Comparison of ENCODE assay signal across 17 cellular contexts in the genomic region with DNA sequence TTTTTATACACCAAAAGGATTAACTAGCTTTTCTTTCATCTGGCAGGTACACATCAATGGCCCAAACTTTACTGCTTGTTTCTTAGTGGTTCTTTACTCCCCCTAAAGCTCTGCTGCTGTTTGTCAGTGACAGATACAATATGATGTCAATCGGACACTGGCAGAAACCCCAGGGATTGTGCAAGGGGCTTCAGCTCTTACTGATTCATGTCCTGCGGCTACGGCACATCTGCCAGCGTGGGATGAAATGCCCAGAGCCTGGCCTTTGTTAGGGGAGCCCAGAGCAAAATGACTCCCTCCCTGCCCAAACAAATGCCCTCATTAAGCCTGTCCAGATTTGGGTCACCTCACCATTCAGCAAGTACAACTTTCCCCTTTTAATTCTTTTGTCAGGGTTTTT. TPM values are rescaled to one million over a fixed set of nuclear protein-coding genes. Genes with fewer than 3 reads are reported as not detected.
DNase-seq lines count a peak whose midpoint lies in the region; ATAC-seq and TF ChIP-seq lines count a peak whose summit lies in the region.
"Had no signal": no experiment of that assay in that cellular context is flagged by ENCODE, and none has a peak within 500 bp of the region (broad histone marks: within the 10 kb centered on the region; RNA-seq: fewer than 3 reads in every experiment).

No MANE protein-coding gene starts in this region.

- peaks cover 0 to 4% (median 0%) of the 10 kb centered on the region in 3 donors for H3K9me3 ChIP-seq in gastrocnemius medialis

- H3K27me3 ChIP-seq in gastrocnemius medialis: no peaks in the 10 kb centered on the region
- H3K27me3 ChIP-seq: colonic mucosa, esophagus muscularis mucosa had no signal

- intact Hi-C loops in gastrocnemius medialis (cut with DNase I; ENCODE audit: low total_unique reads): no loop called here

- no peak for TF ChIP-seq POLR2A in gastrocnemius medialis (IDR thresholded peaks at IDR 0.05)

- no peak overlapping the region for H3K4me3 ChIP-seq in gastrocnemius medialis
- H3K4me3 ChIP-seq: colonic mucosa, esophagus muscularis mucosa, mucosa of descending colon had no signal

- in situ Hi-C loops in gastrocnemius medialis (cut with MboI; ENCODE audit: low sequenced_read_pairs in 4 of 4): no loop called here

- ATAC-seq in gastrocnemius medialis: peak; percentile 70 to 98
- ATAC-seq in GM18907 (IDR thresholded peaks at IDR 0.05; ENCODE audit: unreplicated experiment): no peak
- ATAC-seq: activated CD4-positive, CD25-positive, alpha-beta regulatory T cell treated with anti-CD3 and anti-CD28 coated beads, Interleukin-2, amount 50 U/mL, for 24 hours; mucosa of descending colon had no signal

- H3K27ac ChIP-seq in gastrocnemius medialis: peak overlapping the region in 3 of 4 donors; percentile 6 to 49 (median 31)
- H3K27ac ChIP-seq: colonic mucosa, esophagus muscularis mucosa had no signal

- H3K36me3 ChIP-seq in gastrocnemius medialis: peaks cover 0 to 71% of the 10 kb centered on the region in 2 donors

- peaks cover 0 to 1% of the 10 kb centered on the region in 2 donors for H3K4me1 ChIP-seq in gastrocnemius medialis
- H3K4me1 ChIP-seq: colonic mucosa, esophagus muscularis mucosa had no signal

- peaks cover 25% of the 10 kb centered on the region for H3K4me1 Mint-ChIP-seq in brain
- H3K4me1 Mint-ChIP-seq: activated naive CD4-positive, alpha-beta T cell treated with anti-CD3 and anti-CD28 coated beads, Interleukin-2, amount 50 U/mL, for 24 hours; CD8-positive, alpha-beta memory T cell had no signal

- H3K36me3 Mint-ChIP-seq in brain: peaks cover 92% of the 10 kb centered on the region

- no peak for TF ChIP-seq CTCF in brain (conservative IDR thresholded peaks at IDR 0.05)
- TF ChIP-seq CTCF in gastrocnemius medialis (IDR thresholded peaks at IDR 0.05 in 4 of 5, conservative IDR thresholded peaks at IDR 0.05 in 1 of 5): no peak

- peaks cover 20 to 30% (median 27%) of the 10 kb centered on the region in 5 experiments for H3K9me3 Mint-ChIP-seq in brain
- H3K9me3 Mint-ChIP-seq: activated naive CD4-positive, alpha-beta T cell treated with anti-CD3 and anti-CD28 coated beads, Interleukin-2, amount 50 U/mL, for 24 hours had no signal

- no peaks in the 10 kb centered on the region for H3K27me3 Mint-ChIP-seq in brain
- H3K27me3 Mint-ChIP-seq: activated naive CD4-positive, alpha-beta T cell treated with anti-CD3 and anti-CD28 coated beads, Interleukin-2, amount 50 U/mL, for 24 hours; CD8-positive, alpha-beta memory T cell had no signal

- DNase-seq in GM04504 (ENCODE audit: low read depth) (peak; percentile 85), hypothalamus (lab: John Stamatoyannopoulos, UW) (peak in 26 of 51 donors; percentile 0 to 71 (median 38)), gastrocnemius medialis (peak; percentile 15 to 82), DMS 273 treated with DMSO at 0.1 percent for 48 hours (lab: John Stamatoyannopoulos, UW) (no peak), NCI-H187 (lab: John Stamatoyannopoulos, UW) (no peak)
- DNase-seq: CD8-positive, alpha-beta memory T cell; colonic mucosa; mucosa of descending colon; NCI-H2081; NCI-H774; stimulated activated CD4-positive, alpha-beta T cell treated with anti-CD3 and anti-CD28 coated beads, Interleukin-4, amount 100 ng/mL, for 1 hour; T-helper 1 cell had no signal

- peak overlapping the region in 2 of 5 experiments; percentile 3 to 31 for H3K4me3 Mint-ChIP-seq in brain
- H3K4me3 Mint-ChIP-seq: activated naive CD4-positive, alpha-beta T cell treated with anti-CD3 and anti-CD28 coated beads, Interleukin-2, amount 50 U/mL, for 24 hours; CD8-positive, alpha-beta memory T cell had no signal

- peak overlapping the region in 4 of 5 experiments; percentile 29 to 91 (median 66) for H3K27ac Mint-ChIP-seq in brain
- H3K27ac Mint-ChIP-seq: activated naive CD4-positive, alpha-beta T cell treated with anti-CD3 and anti-CD28 coated beads, Interleukin-2, amount 50 U/mL, for 24 hours; CD8-positive, alpha-beta memory T cell had no signal

RNA-seq across cellular contexts. Expression of a gene that starts 28.3 kb away (rescaled TPM):
- 457 TPM for polyA plus RNA-seq in brain (ENCODE audit: insufficient read depth, low read depth, low replicate concordance)
- 100 to 1,000 TPM; 180 to 244 (median 208) TPM for total RNA-seq in gastrocnemius medialis

Comparison
In these comparisons a context has a peak if more than half of its experiments do, and no peak if none do; other contexts are left out.
1. DNase-seq: peak in GM04504 (single experiment), hypothalamus (26 of 51) and gastrocnemius medialis (2 of 2); none in DMS 273 treated with DMSO at 0.1 percent for 48 hours (single experiment) and NCI-H187 (0 of 2).